Comparison of ENCODE assay signal across 29 cellular contexts in the genomic region with DNA sequence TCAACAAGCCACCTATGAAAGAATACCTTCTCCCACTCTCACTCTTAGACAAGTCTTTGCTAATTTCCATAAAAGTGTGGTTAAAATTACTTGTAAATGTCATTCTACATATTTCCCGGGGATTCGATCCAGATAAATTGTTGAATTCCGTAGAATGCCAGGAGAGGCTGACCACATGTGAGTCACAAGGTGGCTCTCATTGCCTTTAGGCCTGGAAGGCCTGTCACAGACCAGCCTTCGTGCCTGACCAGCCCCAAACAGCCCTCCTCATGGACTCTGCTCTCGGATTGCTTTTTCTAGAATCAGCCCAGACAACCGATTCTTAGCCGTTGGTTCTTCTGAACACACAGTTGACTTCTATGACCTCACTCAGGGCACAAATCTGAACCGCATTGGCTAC.
DNase-seq lines count a peak whose midpoint lies in the region; ATAC-seq and TF ChIP-seq lines count a peak whose summit lies in the region.
"Had no signal": no experiment of that assay in that cellular context is flagged by ENCODE, and none has a peak within 500 bp of the region (broad histone marks: within the 10 kb centered on the region; RNA-seq: fewer than 3 reads in every experiment).

No MANE protein-coding gene starts in this region.

- H3K27ac Mint-ChIP-seq in natural killer cell = peak overlapping the region; percentile 74 to 76
- peak overlapping the region in 1 of 2 donors; percentile 72 for H3K27ac Mint-ChIP-seq in natural killer cell treated with Interleukin-12 subunit alpha and Interleukin-12 subunit beta and Interleukin-15 and Interleukin-18, amount 100 ng/mL, for 72 hours
- H3K27ac Mint-ChIP-seq: activated B cell treated with CpG ODN at 0.5 μM for 24 hours; activated CD4-positive, alpha-beta memory T cell treated with anti-CD3 and anti-CD28 coated beads, Interleukin-2, amount 10 ng/mL, durations not matched to agents 7 days and 5 days had no signal

- no peaks in the 10 kb centered on the region for H3K9me3 Mint-ChIP-seq in natural killer cell
- peaks cover 3% of the 10 kb centered on the region for H3K9me3 Mint-ChIP-seq in natural killer cell treated with Interleukin-12 subunit alpha and Interleukin-12 subunit beta and Interleukin-15 and Interleukin-18, amount 100 ng/mL, for 72 hours
- H3K9me3 Mint-ChIP-seq: activated B cell treated with CpG ODN at 0.5 μM for 24 hours; activated CD4-positive, alpha-beta memory T cell treated with anti-CD3 and anti-CD28 coated beads, Interleukin-2, amount 10 ng/mL, durations not matched to agents 7 days and 5 days had no signal

- peaks cover 46% of the 10 kb centered on the region in 2 donors for H3K4me1 Mint-ChIP-seq in natural killer cell
- peaks cover 20 to 43% of the 10 kb centered on the region in 2 donors for H3K4me1 Mint-ChIP-seq in natural killer cell treated with Interleukin-12 subunit alpha and Interleukin-12 subunit beta and Interleukin-15 and Interleukin-18, amount 100 ng/mL, for 72 hours (ENCODE audit: low read depth in 2 of 2)

- no peak overlapping the region for H3K4me3 ChIP-seq in gastroesophageal sphincter
- H3K4me3 ChIP-seq: A549, esophagus muscularis mucosa, mucosa of descending colon, PC-9, upper lobe of left lung had no signal

- 91 to 97% methylated on average over 6 to 8 of the region's 8 CpGs for WGBS in gastroesophageal sphincter (ENCODE audit: low coverage in 1 of 2), 2 donors

- no peak for DNase-seq in natural killer cell
- no peak for DNase-seq in natural killer cell treated with Interleukin-12 subunit alpha and Interleukin-12 subunit beta and Interleukin-15 and Interleukin-18, amount 100 ng/mL, for 72 hours (ENCODE audit: low spot score)
- DNase-seq in fibroblast of peridontal ligament (ENCODE audit: extremely low read depth) = peak; percentile 40
- no peak for DNase-seq in caudate nucleus (lab: John Stamatoyannopoulos, UW)
- no peak for DNase-seq in HUDEP-2 (lab: John Stamatoyannopoulos, UW; ENCODE audit: unreplicated experiment in 76 of 76)
- DNase-seq: activated B cell treated with CpG ODN at 0.5 μM for 24 hours; activated CD4-positive, alpha-beta memory T cell treated with anti-CD3 and anti-CD28 coated beads, Interleukin-2, amount 10 ng/mL, durations not matched to agents 7 days and 5 days; activated naive CD4-positive, alpha-beta T cell treated with Interleukin-2 at 50 U/mL for 16 hours; activated T-cell treated with anti-CD3 and anti-CD28 coated beads, Interleukin-2, amount 50 U/mL, for 1 hour; aorta; DMS53; effector CD8-positive, alpha-beta T cell; GOT3; head of caudate nucleus; left ventricle myocardium superior; mucosa of descending colon; NCI-H187; NCI-H226; NCI-H82; PC-9; retina; stimulated activated CD4-positive, alpha-beta T cell treated with anti-CD3 and anti-CD28 coated beads, Interleukin-12 subunit alpha, Interleukin-12 subunit beta, amount 100 ng/mL, for 4 hours; upper lobe of left lung had no signal

- H3K4me1 ChIP-seq in gastroesophageal sphincter = peaks cover 0 to 20% (median 0%) of the 10 kb centered on the region in 3 donors
- H3K4me1 ChIP-seq: A549 had no signal

- no peaks in the 10 kb centered on the region for H3K27me3 Mint-ChIP-seq in natural killer cell (ENCODE audit: low read depth in 2 of 2)
- H3K27me3 Mint-ChIP-seq in natural killer cell treated with Interleukin-12 subunit alpha and Interleukin-12 subunit beta and Interleukin-15 and Interleukin-18, amount 100 ng/mL, for 72 hours = no peaks in the 10 kb centered on the region
- H3K27me3 Mint-ChIP-seq: activated B cell treated with CpG ODN at 0.5 μM for 24 hours; activated CD4-positive, alpha-beta memory T cell treated with anti-CD3 and anti-CD28 coated beads, Interleukin-2, amount 10 ng/mL, durations not matched to agents 7 days and 5 days had no signal

- no peaks in the 10 kb centered on the region for H3K9me3 ChIP-seq in gastroesophageal sphincter
- H3K9me3 ChIP-seq: A549, esophagus muscularis mucosa, mucosa of descending colon, upper lobe of left lung had no signal

- H3K36me3 Mint-ChIP-seq in natural killer cell = no peaks in the 10 kb centered on the region
- no peaks in the 10 kb centered on the region for H3K36me3 Mint-ChIP-seq in natural killer cell treated with Interleukin-12 subunit alpha and Interleukin-12 subunit beta and Interleukin-15 and Interleukin-18, amount 100 ng/mL, for 72 hours

- peaks cover 0 to 22% of the 10 kb centered on the region in 2 donors for H3K36me3 ChIP-seq in gastroesophageal sphincter

- no peak overlapping the region for H3K4me3 Mint-ChIP-seq in natural killer cell
- H3K4me3 Mint-ChIP-seq in natural killer cell treated with Interleukin-12 subunit alpha and Interleukin-12 subunit beta and Interleukin-15 and Interleukin-18, amount 100 ng/mL, for 72 hours = no peak overlapping the region
- H3K4me3 Mint-ChIP-seq: activated B cell treated with CpG ODN at 0.5 μM for 24 hours; activated CD4-positive, alpha-beta memory T cell treated with anti-CD3 and anti-CD28 coated beads, Interleukin-2, amount 10 ng/mL, durations not matched to agents 7 days and 5 days had no signal

- TF ChIP-seq CTCF in natural killer cell (IDR thresholded peaks at IDR 0.05) (no peak), gastroesophageal sphincter (IDR thresholded peaks at IDR 0.05) (no peak)

- no peak for TF ChIP-seq EP300 in gastroesophageal sphincter (IDR thresholded peaks at IDR 0.05)

- intact Hi-C loops in natural killer cell (cut with micrococcal nuclease) = no loop called here

- ATAC-seq in natural killer cell (no peak), SK-N-SH treated with all-trans-retinoic acid at 6 μM for 48 hours (peak; percentile 26), GM21786 (IDR thresholded peaks at IDR 0.05; ENCODE audit: unreplicated experiment) (no peak), gastroesophageal sphincter (no peak)
- ATAC-seq in natural killer cell treated with Interleukin-12 subunit alpha and Interleukin-12 subunit beta and Interleukin-15 and Interleukin-18, amount 100 ng/mL, for 72 hours = no peak
- ATAC-seq: left ventricle myocardium superior had no signal

- no peaks in the 10 kb centered on the region for H3K27me3 ChIP-seq in gastroesophageal sphincter
- H3K27me3 ChIP-seq: esophagus muscularis mucosa, upper lobe of left lung had no signal

- TF ChIP-seq POLR2A in gastroesophageal sphincter (IDR thresholded peaks at IDR 0.05) = no peak

- no peak overlapping the region for H3K27ac ChIP-seq in caudate nucleus (ENCODE audit: low read depth, low read length)
- no peak overlapping the region for H3K27ac ChIP-seq in gastroesophageal sphincter
- H3K27ac ChIP-seq: A549, C4-2B, esophagus muscularis mucosa, PC-9 had no signal

TF ChIP-seq in SK-N-SH treated with all-trans-retinoic acid at 6 μM for 48 hours, 23 proteins besides CTCF, POLR2A, EP300 and RAD21:
- TF ChIP-seq TOX (CRISPR knock-in tag; IDR thresholded peaks at IDR 0.05; ENCODE audit: borderline replicate concordance) (no peak), TCF4 (CRISPR knock-in tag; IDR thresholded peaks at IDR 0.05; ENCODE audit: borderline replicate concordance) (no peak), ZNF8 (CRISPR knock-in tag; IDR thresholded peaks at IDR 0.05) (no peak), ARNTL (CRISPR knock-in tag; IDR thresholded peaks at IDR 0.05; ENCODE audit: borderline replicate concordance, low read depth) (no peak), ZNF70 (CRISPR knock-in tag; IDR thresholded peaks at IDR 0.05) (no peak), GLIS3 (CRISPR knock-in tag; IDR thresholded peaks at IDR 0.05) (no peak), SNAI2 (CRISPR knock-in tag; IDR thresholded peaks at IDR 0.05) (no peak), ZNF565 (CRISPR knock-in tag; conservative IDR thresholded peaks at IDR 0.05; ENCODE audit: low read depth) (no peak), ZFP3 (CRISPR knock-in tag; IDR thresholded peaks at IDR 0.05) (no peak)
- TF ChIP-seq, protein P1, sequence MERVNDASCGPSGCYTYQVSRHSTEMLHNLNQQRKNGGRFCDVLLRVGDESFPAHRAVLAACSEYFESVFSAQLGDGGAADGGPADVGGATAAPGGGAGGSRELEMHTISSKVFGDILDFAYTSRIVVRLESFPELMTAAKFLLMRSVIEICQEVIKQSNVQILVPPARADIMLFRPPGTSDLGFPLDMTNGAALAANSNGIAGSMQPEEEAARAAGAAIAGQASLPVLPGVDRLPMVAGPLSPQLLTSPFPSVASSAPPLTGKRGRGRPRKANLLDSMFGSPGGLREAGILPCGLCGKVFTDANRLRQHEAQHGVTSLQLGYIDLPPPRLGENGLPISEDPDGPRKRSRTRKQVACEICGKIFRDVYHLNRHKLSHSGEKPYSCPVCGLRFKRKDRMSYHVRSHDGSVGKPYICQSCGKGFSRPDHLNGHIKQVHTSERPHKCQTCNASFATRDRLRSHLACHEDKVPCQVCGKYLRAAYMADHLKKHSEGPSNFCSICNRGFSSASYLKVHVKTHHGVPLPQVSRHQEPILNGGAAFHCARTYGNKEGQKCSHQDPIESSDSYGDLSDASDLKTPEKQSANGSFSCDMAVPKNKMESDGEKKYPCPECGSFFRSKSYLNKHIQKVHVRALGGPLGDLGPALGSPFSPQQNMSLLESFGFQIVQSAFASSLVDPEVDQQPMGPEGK (CRISPR knock-in tag; IDR thresholded peaks at IDR 0.05; ENCODE audit: borderline replicate concordance) = no peak
- TF ChIP-seq, protein P2, sequence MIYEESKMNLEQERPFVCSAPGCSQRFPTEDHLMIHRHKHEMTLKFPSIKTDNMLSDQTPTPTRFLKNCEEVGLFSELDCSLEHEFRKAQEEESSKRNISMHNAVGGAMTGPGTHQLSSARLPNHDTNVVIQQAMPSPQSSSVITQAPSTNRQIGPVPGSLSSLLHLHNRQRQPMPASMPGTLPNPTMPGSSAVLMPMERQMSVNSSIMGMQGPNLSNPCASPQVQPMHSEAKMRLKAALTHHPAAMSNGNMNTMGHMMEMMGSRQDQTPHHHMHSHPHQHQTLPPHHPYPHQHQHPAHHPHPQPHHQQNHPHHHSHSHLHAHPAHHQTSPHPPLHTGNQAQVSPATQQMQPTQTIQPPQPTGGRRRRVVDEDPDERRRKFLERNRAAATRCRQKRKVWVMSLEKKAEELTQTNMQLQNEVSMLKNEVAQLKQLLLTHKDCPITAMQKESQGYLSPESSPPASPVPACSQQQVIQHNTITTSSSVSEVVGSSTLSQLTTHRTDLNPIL (CRISPR knock-in tag; IDR thresholded peaks at IDR 0.05; ENCODE audit: low read depth) = no peak
